ENCODE assay signal across 1 cellular context in the genomic region with DNA sequence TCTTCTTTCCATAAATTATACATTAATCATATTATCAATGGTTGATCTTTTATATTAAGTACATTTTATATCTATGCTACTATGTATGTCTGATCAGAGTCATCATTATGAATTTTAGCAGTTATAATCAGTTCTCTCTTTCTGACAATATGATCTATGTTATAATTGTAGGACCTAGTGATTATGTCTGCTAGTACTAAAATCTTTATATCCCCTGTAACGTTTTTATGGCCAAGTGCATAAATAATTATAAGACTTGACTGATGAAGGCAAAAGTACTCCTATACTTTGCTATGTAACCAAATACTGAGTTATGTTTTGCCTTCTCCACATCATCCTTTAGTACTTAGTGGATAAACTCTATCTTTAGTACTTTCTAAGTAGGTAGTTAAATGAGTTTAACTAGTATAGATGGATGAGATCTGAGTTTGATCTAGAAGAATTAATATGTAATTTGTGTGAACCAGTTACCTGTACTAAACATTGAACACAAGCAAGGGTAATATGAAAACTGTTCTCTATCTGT.
TF ChIP-seq lines count a peak whose summit lies in the region.

No MANE protein-coding gene starts in this region.

TF ChIP-seq in GM12878, 131 proteins besides CTCF, POLR2A, EP300 and RAD21 (continued from another document):
- TF ChIP-seq, protein P1, sequence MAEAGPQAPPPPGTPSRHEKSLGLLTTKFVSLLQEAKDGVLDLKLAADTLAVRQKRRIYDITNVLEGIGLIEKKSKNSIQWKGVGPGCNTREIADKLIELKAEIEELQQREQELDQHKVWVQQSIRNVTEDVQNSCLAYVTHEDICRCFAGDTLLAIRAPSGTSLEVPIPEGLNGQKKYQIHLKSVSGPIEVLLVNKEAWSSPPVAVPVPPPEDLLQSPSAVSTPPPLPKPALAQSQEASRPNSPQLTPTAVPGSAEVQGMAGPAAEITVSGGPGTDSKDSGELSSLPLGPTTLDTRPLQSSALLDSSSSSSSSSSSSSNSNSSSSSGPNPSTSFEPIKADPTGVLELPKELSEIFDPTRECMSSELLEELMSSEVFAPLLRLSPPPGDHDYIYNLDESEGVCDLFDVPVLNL (IDR thresholded peaks at IDR 0.05; ENCODE audit: low read depth, low read length) = no peak
- TF ChIP-seq, protein P2, sequence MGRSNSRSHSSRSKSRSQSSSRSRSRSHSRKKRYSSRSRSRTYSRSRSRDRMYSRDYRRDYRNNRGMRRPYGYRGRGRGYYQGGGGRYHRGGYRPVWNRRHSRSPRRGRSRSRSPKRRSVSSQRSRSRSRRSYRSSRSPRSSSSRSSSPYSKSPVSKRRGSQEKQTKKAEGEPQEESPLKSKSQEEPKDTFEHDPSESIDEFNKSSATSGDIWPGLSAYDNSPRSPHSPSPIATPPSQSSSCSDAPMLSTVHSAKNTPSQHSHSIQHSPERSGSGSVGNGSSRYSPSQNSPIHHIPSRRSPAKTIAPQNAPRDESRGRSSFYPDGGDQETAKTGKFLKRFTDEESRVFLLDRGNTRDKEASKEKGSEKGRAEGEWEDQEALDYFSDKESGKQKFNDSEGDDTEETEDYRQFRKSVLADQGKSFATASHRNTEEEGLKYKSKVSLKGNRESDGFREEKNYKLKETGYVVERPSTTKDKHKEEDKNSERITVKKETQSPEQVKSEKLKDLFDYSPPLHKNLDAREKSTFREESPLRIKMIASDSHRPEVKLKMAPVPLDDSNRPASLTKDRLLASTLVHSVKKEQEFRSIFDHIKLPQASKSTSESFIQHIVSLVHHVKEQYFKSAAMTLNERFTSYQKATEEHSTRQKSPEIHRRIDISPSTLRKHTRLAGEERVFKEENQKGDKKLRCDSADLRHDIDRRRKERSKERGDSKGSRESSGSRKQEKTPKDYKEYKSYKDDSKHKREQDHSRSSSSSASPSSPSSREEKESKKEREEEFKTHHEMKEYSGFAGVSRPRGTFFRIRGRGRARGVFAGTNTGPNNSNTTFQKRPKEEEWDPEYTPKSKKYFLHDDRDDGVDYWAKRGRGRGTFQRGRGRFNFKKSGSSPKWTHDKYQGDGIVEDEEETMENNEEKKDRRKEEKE (IDR thresholded peaks at IDR 0.05) = no peak
- TF ChIP-seq SPI1 (IDR thresholded peaks at IDR 0.05; ENCODE audit: borderline replicate concordance, insufficient read depth, low read depth, low read length) = no peak
